Comparison of ENCODE assay signal across 6 cellular contexts in the genomic region with DNA sequence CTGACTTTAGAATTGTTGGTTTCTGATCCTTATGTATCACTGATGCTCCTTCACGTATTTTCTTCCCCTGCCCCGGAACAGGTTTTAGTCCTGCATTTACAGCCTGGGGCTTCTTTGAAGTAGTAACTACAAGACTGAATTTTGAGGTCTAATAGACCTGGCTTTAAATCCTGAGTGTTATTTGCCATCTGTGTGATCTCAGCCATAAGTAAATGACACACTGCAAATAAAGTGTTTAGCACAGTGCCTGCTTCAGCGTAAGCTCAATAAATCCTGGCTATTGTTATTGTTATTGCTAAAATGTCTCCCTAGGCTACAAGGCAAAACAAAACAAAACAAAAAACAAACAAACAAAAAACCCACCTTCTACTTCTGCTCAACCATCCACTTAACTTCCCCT. TPM values are rescaled to one million over a fixed set of nuclear protein-coding genes. Genes with fewer than 3 reads are reported as not detected.
"Had no signal": no experiment of that assay in that cellular context is flagged by ENCODE, and none has a peak within 500 bp of the region (broad histone marks: within the 10 kb centered on the region; RNA-seq: fewer than 3 reads in every experiment).

No MANE protein-coding gene starts in this region.

- ATAC-seq: GM23338 had no signal

- DNase-seq: H9, HCEC 1CT, KBM-7 had no signal

- H3K4me3 Mint-ChIP-seq: GM23338, H9, IgD-negative memory B cell had no signal

- H3K4me2 ChIP-seq: GM23338 had no signal

- H3K27me3 Mint-ChIP-seq: IgD-negative memory B cell had no signal

- H2AFZ ChIP-seq: GM23338 had no signal

- H3K4me3 ChIP-seq: GM23338 had no signal

- H3K27ac Mint-ChIP-seq: GM23338, IgD-negative memory B cell had no signal

- H3K4me1 Mint-ChIP-seq: GM23338, H9, IgD-negative memory B cell had no signal

- H3K9me3 Mint-ChIP-seq: GM23338, H9, IgD-negative memory B cell had no signal

RNA-seq across cellular contexts. Expression of a gene that starts 15.6 kb away (rescaled TPM):
- total RNA-seq: HT-29 had no signal
- polyA plus RNA-seq: IgD-negative memory B cell had no signal
